19 cellular contexts compared by ENCODE assay signal in genomic region chr5:178931846-178932760, GRCh38. TPM values are rescaled to one million over a fixed set of nuclear protein-coding genes. Genes with fewer than 3 reads are reported as not detected.
"Had no signal": no experiment of that assay in that cellular context is flagged by ENCODE, and none has a peak within 500 bp of the region (broad histone marks: within the 10 kb centered on the region; RNA-seq: fewer than 3 reads in every experiment).

No MANE protein-coding gene starts in this region.

- H3K36me3 ChIP-seq: upper lobe of right lung had no signal

- H3K4me1 ChIP-seq: body of pancreas, foreskin keratinocyte, right atrium auricular region, testis, upper lobe of right lung had no signal

- H3K27me3 Mint-ChIP-seq: activated CD8-positive, alpha-beta memory T cell treated with anti-CD3 and anti-CD28 coated beads, Interleukin-2, amount 10 ng/mL, durations not matched to agents 7 days and 5 days; activated naive CD4-positive, alpha-beta T cell treated with anti-CD3 and anti-CD28 coated beads, Interleukin-2, amount 10 ng/mL, durations not matched to agents 7 days and 5 days; activated T-cell treated with anti-CD3 and anti-CD28 coated beads, Interleukin-2, amount 50 U/mL, for 24 hours; progenitor cell of endocrine pancreas; stimulated activated naive CD8-positive, alpha-beta T cell treated with anti-CD3 and anti-CD28 coated beads, Interleukin-15, Interleukin-2, amounts not matched to agents 100 ng/mL and 50 ng/mL, for 24 hours; T-cell had no signal

- H3K27ac ChIP-seq: body of pancreas, foreskin keratinocyte, right atrium auricular region, testis, upper lobe of right lung had no signal

- H3K4me3 ChIP-seq: body of pancreas, right atrium auricular region, testis, upper lobe of right lung had no signal

- H3K4me3 Mint-ChIP-seq: activated CD8-positive, alpha-beta memory T cell treated with anti-CD3 and anti-CD28 coated beads, Interleukin-2, amount 10 ng/mL, durations not matched to agents 7 days and 5 days; activated naive CD4-positive, alpha-beta T cell treated with anti-CD3 and anti-CD28 coated beads, Interleukin-2, amount 10 ng/mL, durations not matched to agents 7 days and 5 days; activated T-cell treated with anti-CD3 and anti-CD28 coated beads, Interleukin-2, amount 50 U/mL, for 24 hours; nephron progenitor cell; stimulated activated naive CD8-positive, alpha-beta T cell treated with anti-CD3 and anti-CD28 coated beads, Interleukin-15, Interleukin-2, amounts not matched to agents 100 ng/mL and 50 ng/mL, for 24 hours; T-cell had no signal

- H3K4me1 Mint-ChIP-seq: activated CD8-positive, alpha-beta memory T cell treated with anti-CD3 and anti-CD28 coated beads, Interleukin-2, amount 10 ng/mL, durations not matched to agents 7 days and 5 days; activated naive CD4-positive, alpha-beta T cell treated with anti-CD3 and anti-CD28 coated beads, Interleukin-2, amount 10 ng/mL, durations not matched to agents 7 days and 5 days; nephron progenitor cell; T-cell had no signal

- H3K27ac Mint-ChIP-seq: activated CD8-positive, alpha-beta memory T cell treated with anti-CD3 and anti-CD28 coated beads, Interleukin-2, amount 10 ng/mL, durations not matched to agents 7 days and 5 days; activated naive CD4-positive, alpha-beta T cell treated with anti-CD3 and anti-CD28 coated beads, Interleukin-2, amount 10 ng/mL, durations not matched to agents 7 days and 5 days; activated T-cell treated with anti-CD3 and anti-CD28 coated beads, Interleukin-2, amount 50 U/mL, for 24 hours; nephron progenitor cell; progenitor cell of endocrine pancreas; stimulated activated naive CD8-positive, alpha-beta T cell treated with anti-CD3 and anti-CD28 coated beads, Interleukin-15, Interleukin-2, amounts not matched to agents 100 ng/mL and 50 ng/mL, for 24 hours; T-cell had no signal

- H3K27me3 ChIP-seq: body of pancreas, foreskin keratinocyte, right atrium auricular region, testis, upper lobe of right lung had no signal

- DNase-seq: activated CD4-positive, alpha-beta T cell treated with anti-CD3 and anti-CD28 coated beads, Interleukin-2, amount 50 U/mL, for 4 hours; activated CD4-positive, CD25-positive, alpha-beta regulatory T cell treated with anti-CD3 and anti-CD28 coated beads, Interleukin-2, amount 50 U/mL, for 72 hours; activated CD8-positive, alpha-beta memory T cell treated with anti-CD3 and anti-CD28 coated beads, Interleukin-2, amount 10 ng/mL, durations not matched to agents 7 days and 5 days; activated naive CD4-positive, alpha-beta T cell treated with anti-CD3 and anti-CD28 coated beads, Interleukin-2, amount 10 ng/mL, durations not matched to agents 7 days and 5 days; activated T-cell treated with anti-CD3 and anti-CD28 coated beads, Interleukin-2, amount 50 U/mL, for 24 hours; amniotic stem cell; body of pancreas; central memory CD4-positive, alpha-beta T cell; cortex of kidney; effector CD8-positive, alpha-beta T cell; foreskin keratinocyte; nephron progenitor cell; occipital lobe; T-cell; testis; upper lobe of right lung had no signal

- ATAC-seq: activated CD8-positive, alpha-beta memory T cell treated with anti-CD3 and anti-CD28 coated beads, Interleukin-2, amount 10 ng/mL, durations not matched to agents 7 days and 5 days; body of pancreas; foreskin keratinocyte; T-cell; upper lobe of right lung had no signal

RNA-seq across cellular contexts. Expression of gene ZNF454, which starts 8.9 kb away (rescaled TPM):
- total RNA-seq: activated CD8-positive, alpha-beta memory T cell treated with anti-CD3 and anti-CD28 coated beads, Interleukin-2, amount 10 ng/mL, durations not matched to agents 7 days and 5 days had no signal
